9 cellular contexts compared by ENCODE assay signal in the genomic region with DNA sequence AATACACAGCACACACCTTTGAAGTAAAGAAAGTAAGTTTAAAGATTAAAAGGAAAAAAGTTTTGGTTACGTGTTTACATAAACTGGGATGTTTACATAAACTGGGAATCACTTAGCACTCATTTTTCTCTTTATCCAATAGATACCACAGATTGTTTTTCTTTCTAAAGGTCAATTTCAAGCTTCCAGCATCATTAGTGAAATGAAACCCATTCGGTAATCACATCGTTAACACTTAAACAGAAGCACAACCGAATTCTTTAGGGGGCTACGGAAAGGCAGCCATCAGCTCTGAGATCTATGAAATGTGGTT. TPM values are rescaled to one million over a fixed set of nuclear protein-coding genes. Genes with fewer than 3 reads are reported as not detected.
A peak's percentile ranks its signal among the peaks of the same experiment; 100 is the strongest.
DNase-seq lines count a peak whose midpoint lies in the region; ATAC-seq and TF ChIP-seq lines count a peak whose summit lies in the region.
"Had no signal": no experiment of that assay in that cellular context is flagged by ENCODE, and none has a peak within 500 bp of the region (broad histone marks: within the 10 kb centered on the region; RNA-seq: fewer than 3 reads in every experiment).

No MANE protein-coding gene starts in this region.

- H4K20me1 ChIP-seq in KMS-11 (ENCODE audit: insufficient read depth): no peaks in the 10 kb centered on the region

- WGBS in aorta, 2 donors: 16 to 18% methylated on average over 5 of the region's 5 CpGs

- POLR2A ChIA-PET in AG04450 (lab: Yijun Ruan, JAX): interaction anchor here (0.7 kb wide), 1 partner anchor 273 kb away, joined by 4 read pairs; no protein-coding TSS in a partner anchor

- intact Hi-C loops in aorta (cut with DNase I): no loop called here

- H3K27me3 Mint-ChIP-seq in natural killer cell treated with Interleukin-12 subunit alpha and Interleukin-12 subunit beta and Interleukin-15 and Interleukin-18, amount 100 ng/mL, for 72 hours: peaks cover 30 to 48% of the 10 kb centered on the region in 2 donors

- ATAC-seq in natural killer cell treated with Interleukin-12 subunit alpha and Interleukin-12 subunit beta and Interleukin-15 and Interleukin-18, amount 100 ng/mL, for 72 hours: no peak
- no peak for ATAC-seq in aorta (ENCODE audit: low FRiP score)

- H3K4me1 ChIP-seq in KMS-11 (ENCODE audit: low read depth, poor library complexity, severe bottlenecking) (peaks cover 5% of the 10 kb centered on the region), aorta (ENCODE audit: control insufficient read depth in 1 of 2, insufficient read depth in 2 of 2, low read length in 2 of 2) (no peaks in the 10 kb centered on the region)
- no peaks in the 10 kb centered on the region for H3K4me1 ChIP-seq in effector memory CD4-positive, alpha-beta T cell (ENCODE audit: control insufficient read depth, insufficient read depth, low read length, poor library complexity, severe bottlenecking)

- no peaks in the 10 kb centered on the region for H3K79me2 ChIP-seq in KMS-11 (ENCODE audit: insufficient read depth, low read depth)

- peak overlapping the region; percentile 38 for H3K4me2 ChIP-seq in KMS-11

- H3K27ac ChIP-seq in AG04450 (ENCODE audit: low read depth, low read length): no peak overlapping the region
- H3K27ac ChIP-seq in KMS-11: no peak overlapping the region; the same call in 1 of the 2 replicates
- H3K27ac ChIP-seq in effector memory CD4-positive, alpha-beta T cell (ENCODE audit: insufficient read depth, low read length, poor library complexity, severe bottlenecking): no peak overlapping the region
- H3K27ac ChIP-seq in aorta (ENCODE audit: low read depth in 1 of 2, low read length in 2 of 2): no peak overlapping the region

- CTCF ChIA-PET in AG04450 (lab: Charles Lee): interaction anchor here (1.1 kb wide), 1 partner anchor 244 kb away, joined by 3 read pairs; no protein-coding TSS in a partner anchor

- no peaks in the 10 kb centered on the region for H3K36me3 Mint-ChIP-seq in natural killer cell treated with Interleukin-12 subunit alpha and Interleukin-12 subunit beta and Interleukin-15 and Interleukin-18, amount 100 ng/mL, for 72 hours

- peak overlapping the region; percentile 82 for H2AFZ ChIP-seq in KMS-11 (ENCODE audit: low read depth)

- H3K9me3 ChIP-seq in AG04450 (ENCODE audit: control insufficient read depth, insufficient read depth, low read length): no peaks in the 10 kb centered on the region
- no peaks in the 10 kb centered on the region for H3K9me3 ChIP-seq in effector memory CD4-positive, alpha-beta T cell (ENCODE audit: control insufficient read depth, low read length)
- H3K9me3 ChIP-seq in aorta (ENCODE audit: control insufficient read depth, low read length): no peaks in the 10 kb centered on the region

- no peaks in the 10 kb centered on the region for H3K36me3 ChIP-seq in KMS-11 (ENCODE audit: insufficient read depth)
- H3K36me3 ChIP-seq in effector memory CD4-positive, alpha-beta T cell (ENCODE audit: control insufficient read depth, insufficient read depth, low read length): no peaks in the 10 kb centered on the region
- no peaks in the 10 kb centered on the region for H3K36me3 ChIP-seq in aorta (ENCODE audit: control insufficient read depth in 1 of 2, insufficient read depth in 2 of 2, low read length in 1 of 2)

- DNase-seq in AG04450 (ENCODE audit: low read depth, low spot score) (no peak), erythroblast (lab: John Stamatoyannopoulos, UW) (no peak), mucosa of gallbladder (ENCODE audit: low spot score) (no peak), aorta (no peak), RPMI8226 (no peak)
- DNase-seq in effector memory CD4-positive, alpha-beta T cell: no peak
- DNase-seq in natural killer cell treated with Interleukin-12 subunit alpha and Interleukin-12 subunit beta and Interleukin-15 and Interleukin-18, amount 100 ng/mL, for 72 hours (ENCODE audit: low spot score): no peak
- DNase-seq: NCI-H748 treated with DMSO at 0.1 percent for 48 hours had no signal

- H3K27ac Mint-ChIP-seq in natural killer cell treated with Interleukin-12 subunit alpha and Interleukin-12 subunit beta and Interleukin-15 and Interleukin-18, amount 100 ng/mL, for 72 hours: no peak overlapping the region

- H3K4me1 Mint-ChIP-seq in natural killer cell treated with Interleukin-12 subunit alpha and Interleukin-12 subunit beta and Interleukin-15 and Interleukin-18, amount 100 ng/mL, for 72 hours (ENCODE audit: low read depth in 2 of 2): peaks cover 13 to 19% of the 10 kb centered on the region in 2 donors

- peak overlapping the region; percentile 72 for H3K4me3 ChIP-seq in AG04450 (ENCODE audit: low read depth, low read length)
- H3K4me3 ChIP-seq in KMS-11 (IDR thresholded peaks at IDR 0.05; ENCODE audit: insufficient read depth, low read depth, low read length): peak overlapping the region; percentile 38
- H3K4me3 ChIP-seq in effector memory CD4-positive, alpha-beta T cell (ENCODE audit: insufficient read depth, low read depth, low read length, poor library complexity, severe bottlenecking): peak overlapping the region; percentile 57
- H3K4me3 ChIP-seq in aorta (ENCODE audit: low read length in 2 of 2): no peak overlapping the region

- no peak for TF ChIP-seq CTCF in AG04450 (IDR thresholded peaks at IDR 0.05; ENCODE audit: low read depth, low read length)
- no peak for TF ChIP-seq CTCF in KMS-11 (conservative IDR thresholded peaks at IDR 0.05; ENCODE audit: low read depth, low read length)

- no peak for TF ChIP-seq POLR2A in erythroblast (IDR thresholded peaks at IDR 0.05; ENCODE audit: low read length)

- H3K9me3 Mint-ChIP-seq in natural killer cell treated with Interleukin-12 subunit alpha and Interleukin-12 subunit beta and Interleukin-15 and Interleukin-18, amount 100 ng/mL, for 72 hours: no peaks in the 10 kb centered on the region

- H3K27me3 ChIP-seq in AG04450 (ENCODE audit: control insufficient read depth, insufficient read depth, low read length) (no peaks in the 10 kb centered on the region), KMS-11 (ENCODE audit: insufficient read depth, low read depth) (no peaks in the 10 kb centered on the region), aorta (ENCODE audit: control insufficient read depth in 1 of 2, insufficient read depth in 2 of 2, low read length in 1 of 2) (no peaks in the 10 kb centered on the region)
- H3K27me3 ChIP-seq in effector memory CD4-positive, alpha-beta T cell (replicated peaks; ENCODE audit: control insufficient read depth, insufficient read depth, low read length, poor library complexity, severe bottlenecking): peaks cover 5% of the 10 kb centered on the region

- peak overlapping the region; percentile 72; the same call in 1 of the 2 replicates for H3K9ac ChIP-seq in KMS-11

- peak overlapping the region; percentile 82 for H3K4me3 Mint-ChIP-seq in natural killer cell treated with Interleukin-12 subunit alpha and Interleukin-12 subunit beta and Interleukin-15 and Interleukin-18, amount 100 ng/mL, for 72 hours

RNA-seq across cellular contexts. Expression of a gene that starts 1.1 kb away (rescaled TPM):
- polyA plus RNA-seq in AG04450 (2011; rRNA removed): 0.96 and 1.3 TPM in 2 replicates
- 0.74 and 1.6 TPM in 2 replicates for polyA minus RNA-seq in AG04450 (2011; rRNA and poly(A)+ RNA removed)
- total RNA-seq in natural killer cell treated with Interleukin-12 subunit alpha and Interleukin-12 subunit beta and Interleukin-15 and Interleukin-18, amount 100 ng/mL, for 72 hours: not detected
- total RNA-seq in mucosa of gallbladder: 0.86 TPM
- 1 to 10 TPM in 1 of 2 donors, under 1 TPM in 1; 0.71 to 1.3 TPM for total RNA-seq in aorta
- under 1 TPM in 1 of 2 donors, not detected in 1; 0.64 TPM for polyA plus RNA-seq in aorta

Comparison
In these comparisons a context has a peak if more than half of its experiments do, and no peak if none do; other contexts are left out.
1. H3K4me3 ChIP-seq: peak in AG04450 (single experiment), KMS-11 (single experiment) and effector memory CD4-positive, alpha-beta T cell (single experiment); none in aorta (0 of 2).